In genomic region chr6:47733879-47734558, GRCh38 we compare ENCODE assay signal across 8 cellular contexts. TPM values are rescaled to one million over a fixed set of nuclear protein-coding genes. Genes with fewer than 3 reads are reported as not detected.
DNase-seq lines count a peak whose midpoint lies in the region; ATAC-seq, FAIRE-seq and TF ChIP-seq lines count a peak whose summit lies in the region.

No MANE protein-coding gene starts in this region.

- H3K27me3 ChIP-seq in bronchial epithelial cell (ENCODE audit: control insufficient read depth, insufficient read depth, low read length), result no peaks in the 10 kb centered on the region

- no peak overlapping the region for H3K4me3 ChIP-seq in bronchial epithelial cell (ENCODE audit: low read depth, low read length)

- peak; percentile 43 for DNase-seq in G401 (ENCODE audit: low spot score)
- DNase-seq in Kasumi-1 (lab: John Stamatoyannopoulos, UW), result peak; percentile 28 to 48
- peak; percentile 68 for DNase-seq in bronchial epithelial cell (ENCODE audit: low read depth)
- DNase-seq in pons (ENCODE audit: low spot score), result peak; percentile 3
- no peak for DNase-seq in activated CD4-positive, alpha-beta T cell treated with anti-CD3 and anti-CD28 coated beads for 1 hour
- DNase-seq in GM19238 (ENCODE audit: insufficient read length, low spot score), result no peak
- no peak for DNase-seq in HEK293T (ENCODE audit: extremely low spot score)

- in situ Hi-C loops in G401 (cut with HindIII; ENCODE audit: low sequenced_read_pairs), result no loop called here

- H3K36me3 ChIP-seq in bronchial epithelial cell (ENCODE audit: control insufficient read depth, insufficient read depth, low read length), result no peaks in the 10 kb centered on the region

- FAIRE-seq in bronchial epithelial cell (lab: Jason Lieb, UNC), result no peak

- peak; percentile 41 for TF ChIP-seq CTCF in bronchial epithelial cell (IDR thresholded peaks at IDR 0.05; ENCODE audit: insufficient read depth, low read length, severe bottlenecking)

- peak; percentile 71 for ATAC-seq in GM21390 (IDR thresholded peaks at IDR 0.05; ENCODE audit: unreplicated experiment)

- CTCF ChIA-PET in HEK293T (lab: Yijun Ruan, JAX), result interaction anchor here (0.5 to 2.7 kb wide), 10 partner anchors 11 to 321 kb away, joined by 3 to 24 read pairs (median 4); no protein-coding TSS in a partner anchor

- POLR2A ChIA-PET in HEK293T (lab: Yijun Ruan, JAX), result no interaction called here

TF ChIP-seq in HEK293T, 16 proteins besides CTCF, POLR2A, EP300 and RAD21:
- no peak for TF ChIP-seq FOXK2 (IDR thresholded peaks at IDR 0.05)
- TF ChIP-seq ELF4 (IDR thresholded peaks at IDR 0.05), result no peak
- no peak for TF ChIP-seq SP1 (IDR thresholded peaks at IDR 0.05)
- no peak for TF ChIP-seq ARNT (IDR thresholded peaks at IDR 0.05)
- no peak for TF ChIP-seq LEF1 (IDR thresholded peaks at IDR 0.05; ENCODE audit: borderline replicate concordance)
- TF ChIP-seq, protein P1, sequence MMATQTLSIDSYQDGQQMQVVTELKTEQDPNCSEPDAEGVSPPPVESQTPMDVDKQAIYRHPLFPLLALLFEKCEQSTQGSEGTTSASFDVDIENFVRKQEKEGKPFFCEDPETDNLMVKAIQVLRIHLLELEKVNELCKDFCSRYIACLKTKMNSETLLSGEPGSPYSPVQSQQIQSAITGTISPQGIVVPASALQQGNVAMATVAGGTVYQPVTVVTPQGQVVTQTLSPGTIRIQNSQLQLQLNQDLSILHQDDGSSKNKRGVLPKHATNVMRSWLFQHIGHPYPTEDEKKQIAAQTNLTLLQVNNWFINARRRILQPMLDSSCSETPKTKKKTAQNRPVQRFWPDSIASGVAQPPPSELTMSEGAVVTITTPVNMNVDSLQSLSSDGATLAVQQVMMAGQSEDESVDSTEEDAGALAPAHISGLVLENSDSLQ (IDR thresholded peaks at IDR 0.05), result no peak
- no peak for TF ChIP-seq SUZ12 (IDR thresholded peaks at IDR 0.05)
- no peak for TF ChIP-seq TARDBP (IDR thresholded peaks at IDR 0.05)
- no peak for TF ChIP-seq BHLHE40 (IDR thresholded peaks at IDR 0.05; ENCODE audit: borderline replicate concordance)
- no peak for TF ChIP-seq L3MBTL2 (conservative IDR thresholded peaks at IDR 0.05)
- TF ChIP-seq CTBP1 (IDR thresholded peaks at IDR 0.05; ENCODE audit: borderline replicate concordance), result no peak
- TF ChIP-seq HDGF (IDR thresholded peaks at IDR 0.05; ENCODE audit: borderline replicate concordance), result no peak
- no peak for TF ChIP-seq ZNF384 (IDR thresholded peaks at IDR 0.05)
- no peak for TF ChIP-seq FOXA1 (IDR thresholded peaks at IDR 0.05)
- TF ChIP-seq NFRKB (IDR thresholded peaks at IDR 0.05), result no peak
- no peak for TF ChIP-seq FOXM1 (IDR thresholded peaks at IDR 0.05; ENCODE audit: borderline replicate concordance)

RNA-seq across cellular contexts. Expression of gene ADGRF4, which starts 35.6 kb away (rescaled TPM):
- not detected in 2 replicates for total RNA-seq in G401 (2014; rRNA removed; shearing (Covaris generic))
- 17.9 and 31.5 TPM in 2 replicates for total RNA-seq in bronchial epithelial cell

RNA-seq across cellular contexts. Expression of gene OPN5, which starts 47.8 kb away (rescaled TPM):
- not detected in 2 replicates for total RNA-seq in G401 (2014; rRNA removed; shearing (Covaris generic))
- not detected in 2 replicates for total RNA-seq in bronchial epithelial cell

Comparison
In these comparisons a context has a peak if more than half of its experiments do, and no peak if none do; other contexts are left out.
1. DNase-seq: peak in G401 (single experiment), Kasumi-1 (2 of 2), bronchial epithelial cell (single experiment) and pons (single experiment); none in activated CD4-positive, alpha-beta T cell treated with anti-CD3 and anti-CD28 coated beads for 1 hour (single experiment), GM19238 (single experiment) and HEK293T (single experiment).
2. RNA of gene ADGRF4, which starts 35.6 kb away (total RNA-seq): 17.9 to 31.5 TPM in bronchial epithelial cell; not detected in G401; every median in the first group is over 10 times any median in the second.